Comparison of ENCODE assay signal across 29 cellular contexts in the genomic region with DNA sequence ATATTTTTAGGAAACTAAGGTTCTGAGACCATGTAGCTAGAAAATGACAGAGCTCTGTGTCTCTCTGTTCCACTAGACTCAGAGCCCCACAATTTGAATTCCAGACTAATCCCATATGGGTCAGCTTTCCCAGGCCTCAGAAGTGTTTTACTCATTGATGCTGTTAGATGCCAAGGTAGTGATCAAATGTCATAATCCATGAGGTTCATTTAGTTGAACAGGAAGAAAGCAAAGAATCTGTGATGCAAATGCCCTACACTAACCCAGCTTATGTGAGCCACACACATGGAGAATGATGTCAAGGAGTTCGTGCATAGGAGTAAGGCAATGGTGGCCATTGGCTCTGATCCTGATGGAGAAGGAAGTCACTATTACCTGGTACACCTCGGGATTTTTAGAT.
"Had no signal": no experiment of that assay in that cellular context is flagged by ENCODE, and none has a peak within 500 bp of the region (broad histone marks: within the 10 kb centered on the region; RNA-seq: fewer than 3 reads in every experiment).

No MANE protein-coding gene starts in this region.

- H3K27ac ChIP-seq: neutrophil, pancreas, prostate gland, right lobe of liver, sigmoid colon, spleen, suprapubic skin, testis, tibial artery, transverse colon, upper lobe of right lung, uterus had no signal

- H3K9me3 ChIP-seq: neutrophil, pancreas, prostate gland, right lobe of liver, sigmoid colon, spleen, suprapubic skin, testis, tibial artery, transverse colon, upper lobe of right lung, uterus had no signal

- H3K4me1 ChIP-seq: pancreas, prostate gland, right lobe of liver, sigmoid colon, spleen, suprapubic skin, testis, tibial artery, transverse colon, upper lobe of right lung, uterus had no signal

- H3K4me3 ChIP-seq: pancreas, prostate gland, right lobe of liver, sigmoid colon, spleen, suprapubic skin, testis, tibial artery, transverse colon, upper lobe of right lung, uterus had no signal

- H3K27me3 ChIP-seq: neutrophil, pancreas, right lobe of liver, sigmoid colon, spleen, suprapubic skin, testis, tibial artery, transverse colon, upper lobe of right lung, uterus had no signal

- H3K36me3 ChIP-seq: neutrophil, pancreas, prostate gland, right lobe of liver, sigmoid colon, spleen, suprapubic skin, tibial artery, transverse colon, upper lobe of right lung, uterus had no signal

- ATAC-seq: naive thymus-derived CD8-positive, alpha-beta T cell; natural killer cell treated with Interleukin-12 subunit alpha and Interleukin-12 subunit beta and Interleukin-15 and Interleukin-18, amount 100 ng/mL, for 72 hours; pancreas; right cardiac atrium; right lobe of liver; stimulated activated memory B cell treated with anti-CD40 and anti-IgM and Interleukin-4, amounts not matched to agents 10 μg/mL and 1 μg/mL and 100 μg/mL, for 72 hours; stimulated activated naive CD8-positive, alpha-beta T cell treated with anti-CD3 and anti-CD28 coated beads, Interleukin-15, amount 100 ng/mL, for 72 hours; stimulated activated naive CD8-positive, alpha-beta T cell treated with anti-CD3 and anti-CD28 coated beads, Interleukin-15, Interleukin-2, amounts not matched to agents 100 U/mL and 50 U/mL, for 24 hours; upper lobe of right lung had no signal

- DNase-seq: naive thymus-derived CD8-positive, alpha-beta T cell; nephron progenitor cell; nucleus accumbens; pancreas; retina; right cardiac atrium; right lobe of liver; sigmoid colon; small intestine; spleen; stimulated activated CD4-positive, alpha-beta T cell treated with anti-CD3 and anti-CD28 coated beads, Interleukin-12 subunit alpha, Interleukin-12 subunit beta, amount 100 ng/mL, for 4 hours; stimulated activated CD4-positive, alpha-beta T cell treated with anti-CD3 and anti-CD28 coated beads, Interleukin-1b, Interleukin-23, amount 100 ng/mL, for 48 hours; stimulated activated CD4-positive, alpha-beta T cell treated with anti-CD3 and anti-CD28 coated beads, Interleukin-4, amount 100 ng/mL, for 1 hour; stimulated activated CD4-positive, alpha-beta T cell treated with anti-CD3 and anti-CD28 coated beads, Interleukin-4, amount 100 ng/mL, for 4 hours; stimulated activated CD8-positive, alpha-beta memory T cell treated with anti-CD3 and anti-CD28 coated beads, Interleukin-4, amount 100 ng/mL, for 48 hours; stimulated activated naive CD4-positive, alpha-beta T cell; stimulated activated naive CD8-positive, alpha-beta T cell treated with anti-CD3 and anti-CD28 coated beads, Interleukin-15, amount 100 ng/mL, for 72 hours; stimulated activated naive CD8-positive, alpha-beta T cell treated with anti-CD3 and anti-CD28 coated beads, Interleukin-15, Interleukin-2, amounts not matched to agents 100 U/mL and 50 U/mL, for 24 hours; substantia nigra; testis; tibial artery; transverse colon; upper lobe of right lung; uterus had no signal
